Comparison of ENCODE assay signal across 11 cellular contexts in genomic region chr4:7021930-7022658, GRCh38. TPM values are rescaled to one million over a fixed set of nuclear protein-coding genes. Genes with fewer than 3 reads are reported as not detected.
DNase-seq lines count a peak whose midpoint lies in the region; ATAC-seq and TF ChIP-seq lines count a peak whose summit lies in the region.
"Had no signal": no experiment of that assay in that cellular context is flagged by ENCODE, and none has a peak within 500 bp of the region (broad histone marks: within the 10 kb centered on the region; RNA-seq: fewer than 3 reads in every experiment).

No MANE protein-coding gene starts in this region.

- H3K4me2 ChIP-seq in osteoblast (ENCODE audit: insufficient read depth, low read length): peak overlapping the region; percentile 17

- H3K4me1 ChIP-seq in osteoblast (ENCODE audit: insufficient read depth, low read length): peaks cover 11% of the 10 kb centered on the region

- peaks cover 3% of the 10 kb centered on the region for H3K36me3 ChIP-seq in osteoblast (ENCODE audit: insufficient read depth, low read length)
- H3K36me3 ChIP-seq: ovary had no signal

- H4K20me1 ChIP-seq in osteoblast (ENCODE audit: insufficient read depth, low read length): no peaks in the 10 kb centered on the region

- POLR2A ChIA-PET in RWPE1 (lab: Yijun Ruan, JAX; ENCODE audit: low non-redundant PET): no interaction called here

- H2AFZ ChIP-seq in osteoblast (ENCODE audit: low read length): no peak overlapping the region

- TF ChIP-seq CTCF in RWPE1 (conservative IDR thresholded peaks at IDR 0.05; ENCODE audit: low read depth): no peak
- no peak for TF ChIP-seq CTCF in epithelial cell of proximal tubule (conservative IDR thresholded peaks at IDR 0.05; ENCODE audit: low read depth, low read length)
- TF ChIP-seq CTCF in osteoblast (IDR thresholded peaks at IDR 0.05; ENCODE audit: extremely low read depth, low read depth, low read length): no peak

- CTCF ChIA-PET in RWPE1 (lab: Yijun Ruan, JAX): interaction anchor here (0.7 kb wide), 1 partner anchor 21 kb away, joined by 7 read pairs; a partner anchor contains a TSS

- ATAC-seq in HG02885 (IDR thresholded peaks at IDR 0.05; ENCODE audit: poor library complexity, unreplicated experiment) (no peak), HG02678 (IDR thresholded peaks at IDR 0.05; ENCODE audit: unreplicated experiment) (no peak)

- no peaks in the 10 kb centered on the region for H3K27me3 ChIP-seq in osteoblast (ENCODE audit: insufficient read depth, low read length)
- H3K27me3 ChIP-seq: ovary had no signal

- H3K27ac ChIP-seq in RWPE1: peak overlapping the region; percentile 92
- H3K27ac ChIP-seq in osteoblast (ENCODE audit: low read depth, low read length): peak overlapping the region; percentile 54
- H3K27ac ChIP-seq: ovary had no signal

- H3K4me3 ChIP-seq in epithelial cell of proximal tubule (ENCODE audit: low read depth, low read length) (no peak overlapping the region), osteoblast (ENCODE audit: insufficient read depth, low read length) (no peak overlapping the region)
- H3K4me3 ChIP-seq: ovary had no signal

- no peaks in the 10 kb centered on the region for H3K9me3 ChIP-seq in osteoblast (ENCODE audit: low read depth, low read length)
- H3K9me3 ChIP-seq: ovary had no signal

- DNase-seq in ELF-1 (ENCODE audit: low read depth, low spot score): peak; percentile 80
- peak; percentile 73 for DNase-seq in RWPE1 (ENCODE audit: low spot score)
- DNase-seq in epithelial cell of proximal tubule (ENCODE audit: low read depth): peak; percentile 85
- DNase-seq in osteoblast (ENCODE audit: insufficient read length, low spot score, missing footprints): peak; percentile 96
- no peak for DNase-seq in NCI-H2081 (lab: John Stamatoyannopoulos, UW)
- no peak for DNase-seq in NCI-H1105 treated with DMSO at 0.1 percent for 48 hours (lab: John Stamatoyannopoulos, UW)
- DNase-seq: activated CD8-positive, alpha-beta memory T cell treated with anti-CD3 and anti-CD28 coated beads for 24 hours; ovary; SHP77 treated with DMSO at 0.1 percent for 48 hours had no signal

- no peaks in the 10 kb centered on the region for H3K79me2 ChIP-seq in osteoblast (ENCODE audit: insufficient read depth, low read length)

RNA-seq across cellular contexts. Expression of gene TADA2B, which starts 21.1 kb away (rescaled TPM):
- total RNA-seq in epithelial cell of proximal tubule (15.2 and 16.9 TPM in 2 replicates), osteoblast (12.7 and 13.0 TPM in 2 replicates)

RNA-seq across cellular contexts. Expression of gene GRPEL1, which starts 45.8 kb away (rescaled TPM):
- total RNA-seq in epithelial cell of proximal tubule (45.8 and 52.7 TPM in 2 replicates), osteoblast (10.3 and 21.0 TPM in 2 replicates)

Comparison
In these comparisons a context has a peak if more than half of its experiments do, and no peak if none do; other contexts are left out.
1. DNase-seq: peak in ELF-1 (single experiment), RWPE1 (single experiment), epithelial cell of proximal tubule (single experiment) and osteoblast (single experiment); none in NCI-H2081 (0 of 2) and NCI-H1105 treated with DMSO at 0.1 percent for 48 hours (single experiment).